22 cellular contexts compared by ENCODE assay signal in genomic region chr2:179201884-179202283, GRCh38.
DNase-seq lines count a peak whose midpoint lies in the region; ATAC-seq and TF ChIP-seq lines count a peak whose summit lies in the region.
"Had no signal": no experiment of that assay in that cellular context is flagged by ENCODE, and none has a peak within 500 bp of the region (broad histone marks: within the 10 kb centered on the region; RNA-seq: fewer than 3 reads in every experiment).

No MANE protein-coding gene starts in this region.

- no peaks in the 10 kb centered on the region for H4K20me1 ChIP-seq in mammary epithelial cell (ENCODE audit: insufficient read depth, low read length)
- H4K20me1 ChIP-seq in neural progenitor cell (ENCODE audit: low read depth), result no peaks in the 10 kb centered on the region

- dilution Hi-C loops in mammary epithelial cell (cut with HindIII; ENCODE audit: low sequenced_read_pairs), result no loop called here

- H3K79me2 ChIP-seq in mammary epithelial cell (ENCODE audit: insufficient read depth, low read length) (peaks cover 41% of the 10 kb centered on the region), neural progenitor cell (ENCODE audit: low read depth) (peaks cover 24% of the 10 kb centered on the region)

- TF ChIP-seq POLR2A in NB4 (IDR thresholded peaks at IDR 0.05; ENCODE audit: extremely low read depth, insufficient read length), result no peak

- no peak overlapping the region for H3K4me3 Mint-ChIP-seq in neural progenitor cell
- no peak overlapping the region for H3K4me3 Mint-ChIP-seq in activated naive CD4-positive, alpha-beta T cell treated with anti-CD3 and anti-CD28 coated beads, Interleukin-2, amount 10 ng/mL, durations not matched to agents 7 days and 5 days
- no peak overlapping the region for H3K4me3 Mint-ChIP-seq in CD4-positive, alpha-beta T cell
- H3K4me3 Mint-ChIP-seq: stimulated activated effector memory CD8-positive, alpha-beta T cell treated with anti-CD3 and anti-CD28 coated beads, Interleukin-12 subunit alpha, Interleukin-12 subunit beta, amount 100 ng/mL, for 72 hours had no signal

- TF ChIP-seq CTCF in NB4 (IDR thresholded peaks at IDR 0.05; ENCODE audit: low read depth, low read length) (no peak), mammary epithelial cell (conservative IDR thresholded peaks at IDR 0.05 in 1 of 2, IDR thresholded peaks at IDR 0.05 in 1 of 2; ENCODE audit: extremely low read depth in 1 of 2, insufficient read depth in 1 of 2, low read depth in 1 of 2, low read length in 2 of 2) (no peak), neural progenitor cell (IDR thresholded peaks at IDR 0.05) (no peak)
- no peak for TF ChIP-seq CTCF in CD4-positive, alpha-beta T cell (IDR thresholded peaks at IDR 0.05)

- no peak for ATAC-seq in CD4-positive, alpha-beta T cell (ENCODE audit: poor library complexity)
- ATAC-seq: gastrocnemius medialis; stimulated activated effector memory CD8-positive, alpha-beta T cell treated with anti-CD3 and anti-CD28 coated beads, Interleukin-12 subunit alpha, Interleukin-12 subunit beta, amount 100 ng/mL, for 72 hours had no signal

- H3K27me3 ChIP-seq in mammary epithelial cell (ENCODE audit: insufficient read depth, low read length) (no peaks in the 10 kb centered on the region), neural progenitor cell (no peaks in the 10 kb centered on the region)
- no peaks in the 10 kb centered on the region for H3K27me3 ChIP-seq in CD4-positive, alpha-beta T cell (ENCODE audit: control insufficient read depth, insufficient read depth, low read length)
- H3K27me3 ChIP-seq: gastrocnemius medialis, thyroid gland had no signal

- H3K4me3 ChIP-seq in NB4 (ENCODE audit: low read depth, low read length) (no peak overlapping the region), mammary epithelial cell (replicated peaks in 1 of 3; ENCODE audit: insufficient read depth in 1 of 3, low read depth in 2 of 3, low read length in 3 of 3) (no peak overlapping the region), neural progenitor cell (no peak overlapping the region)
- H3K4me3 ChIP-seq: gastrocnemius medialis, thyroid gland had no signal

- no peaks in the 10 kb centered on the region for H3K9me3 ChIP-seq in mammary epithelial cell (replicated peaks; ENCODE audit: insufficient read depth, low read length)
- H3K9me3 ChIP-seq in neural progenitor cell (ENCODE audit: low read depth), result no peaks in the 10 kb centered on the region
- peaks cover 5% of the 10 kb centered on the region for H3K9me3 ChIP-seq in CD4-positive, alpha-beta T cell (ENCODE audit: control insufficient read depth, low read length)
- H3K9me3 ChIP-seq: gastrocnemius medialis, thyroid gland had no signal

- no peak overlapping the region for H2AFZ ChIP-seq in mammary epithelial cell (ENCODE audit: low read depth, low read length)
- H2AFZ ChIP-seq in neural progenitor cell (replicated peaks), result no peak overlapping the region

- CTCF ChIA-PET in mammary epithelial cell (lab: Charles Lee; ENCODE audit: low non-redundant PET), result no interaction called here
- CTCF ChIA-PET in activated naive CD4-positive, alpha-beta T cell treated with anti-CD3 and anti-CD28 coated beads, Interleukin-2, amount 10 ng/mL, durations not matched to agents 7 days and 5 days (lab: Charles Lee), result no interaction called here
- CTCF ChIA-PET in CD4-positive, alpha-beta T cell (lab: Charles Lee), result no interaction called here

- no peaks in the 10 kb centered on the region for H3K4me1 Mint-ChIP-seq in neural progenitor cell
- H3K4me1 Mint-ChIP-seq in activated naive CD4-positive, alpha-beta T cell treated with anti-CD3 and anti-CD28 coated beads, Interleukin-2, amount 10 ng/mL, durations not matched to agents 7 days and 5 days, result no peaks in the 10 kb centered on the region
- no peaks in the 10 kb centered on the region for H3K4me1 Mint-ChIP-seq in CD4-positive, alpha-beta T cell (ENCODE audit: low read depth)
- H3K4me1 Mint-ChIP-seq: stimulated activated effector memory CD8-positive, alpha-beta T cell treated with anti-CD3 and anti-CD28 coated beads, Interleukin-12 subunit alpha, Interleukin-12 subunit beta, amount 100 ng/mL, for 72 hours had no signal

- in situ Hi-C loops in mammary epithelial cell (cut with MboI; ENCODE audit: low sequenced_read_pairs in 2 of 2), result no loop called here

- H3K36me3 ChIP-seq in mammary epithelial cell (ENCODE audit: insufficient read depth, low read length) (no peaks in the 10 kb centered on the region), neural progenitor cell (no peaks in the 10 kb centered on the region)
- H3K36me3 ChIP-seq: gastrocnemius medialis, thyroid gland had no signal

- no peaks in the 10 kb centered on the region for H3K27me3 Mint-ChIP-seq in neural progenitor cell (ENCODE audit: insufficient read depth, low read depth)
- H3K27me3 Mint-ChIP-seq in activated naive CD4-positive, alpha-beta T cell treated with anti-CD3 and anti-CD28 coated beads, Interleukin-2, amount 10 ng/mL, durations not matched to agents 7 days and 5 days, result no peaks in the 10 kb centered on the region
- no peaks in the 10 kb centered on the region for H3K27me3 Mint-ChIP-seq in CD4-positive, alpha-beta T cell

- H3K9ac ChIP-seq in mammary epithelial cell (ENCODE audit: insufficient read depth, low read length), result no peak overlapping the region
- H3K9ac ChIP-seq in neural progenitor cell, result no peak overlapping the region

- H3K27ac Mint-ChIP-seq in neural progenitor cell, result no peak overlapping the region
- no peak overlapping the region for H3K27ac Mint-ChIP-seq in activated naive CD4-positive, alpha-beta T cell treated with anti-CD3 and anti-CD28 coated beads, Interleukin-2, amount 10 ng/mL, durations not matched to agents 7 days and 5 days
- H3K27ac Mint-ChIP-seq in CD4-positive, alpha-beta T cell, result no peak overlapping the region
- H3K27ac Mint-ChIP-seq: stimulated activated effector memory CD8-positive, alpha-beta T cell treated with anti-CD3 and anti-CD28 coated beads, Interleukin-12 subunit alpha, Interleukin-12 subunit beta, amount 100 ng/mL, for 72 hours had no signal

- H3K4me1 ChIP-seq in mammary epithelial cell (ENCODE audit: insufficient read depth, low read length) (no peaks in the 10 kb centered on the region), neural progenitor cell (no peaks in the 10 kb centered on the region)
- H3K4me1 ChIP-seq: gastrocnemius medialis, thyroid gland had no signal

- H3F3A ChIP-seq in neural progenitor cell (ENCODE audit: low read depth), result no peaks in the 10 kb centered on the region

- POLR2A ChIA-PET in CD4-positive, alpha-beta T cell (lab: Charles Lee), result no interaction called here

- BruUV-seq in mammary epithelial cell (replicated peaks; lab: Mats Ljungman, UMichigan), result no TSS peak

- H3K27ac ChIP-seq in mammary epithelial cell (ENCODE audit: insufficient read depth, low read depth, low read length) (no peak overlapping the region), neural progenitor cell (no peak overlapping the region), substantia nigra (ENCODE audit: low read depth, low read length, poor library complexity, severe bottlenecking) (no peak overlapping the region)
- no peak overlapping the region for H3K27ac ChIP-seq in CD4-positive, alpha-beta T cell (ENCODE audit: low read depth, low read length)
- H3K27ac ChIP-seq: gastrocnemius medialis, thyroid gland had no signal

- H3K4me2 ChIP-seq in mammary epithelial cell (ENCODE audit: insufficient read depth, low read depth, low read length) (no peak overlapping the region), neural progenitor cell (no peak overlapping the region)

- WGBS in mammary epithelial cell (ENCODE audit: low coverage, missing lambda C conversion rate), result 100% methylated on average over 3 of the region's 3 CpGs

- intact Hi-C loops in mammary epithelial cell (cut with micrococcal nuclease), result no loop called here
- intact Hi-C loops in CD4-positive, alpha-beta T cell (cut with DNase I, micrococcal nuclease), result no loop called here

- peaks cover 8% of the 10 kb centered on the region for H3K36me3 Mint-ChIP-seq in neural progenitor cell
- peaks cover 3% of the 10 kb centered on the region for H3K36me3 Mint-ChIP-seq in activated naive CD4-positive, alpha-beta T cell treated with anti-CD3 and anti-CD28 coated beads, Interleukin-2, amount 10 ng/mL, durations not matched to agents 7 days and 5 days
- peaks cover 8% of the 10 kb centered on the region for H3K36me3 Mint-ChIP-seq in CD4-positive, alpha-beta T cell (ENCODE audit: low read depth)
- H3K36me3 Mint-ChIP-seq: stimulated activated effector memory CD8-positive, alpha-beta T cell treated with anti-CD3 and anti-CD28 coated beads, Interleukin-12 subunit alpha, Interleukin-12 subunit beta, amount 100 ng/mL, for 72 hours had no signal

- peaks cover 38% of the 10 kb centered on the region for H3K9me3 Mint-ChIP-seq in neural progenitor cell
- peaks cover 8% of the 10 kb centered on the region for H3K9me3 Mint-ChIP-seq in activated naive CD4-positive, alpha-beta T cell treated with anti-CD3 and anti-CD28 coated beads, Interleukin-2, amount 10 ng/mL, durations not matched to agents 7 days and 5 days
- no peaks in the 10 kb centered on the region for H3K9me3 Mint-ChIP-seq in CD4-positive, alpha-beta T cell

- peak; percentile 57 for DNase-seq in DMS53 (lab: John Stamatoyannopoulos, UW)
- DNase-seq in DMS53 treated with DMSO at 0.1 percent for 48 hours (lab: John Stamatoyannopoulos, UW; ENCODE audit: unreplicated experiment), result no peak
- DNase-seq in NB4 (ENCODE audit: low read depth), result peak; percentile 23
- DNase-seq in mammary epithelial cell, result peak; percentile 10
- DNase-seq in neural progenitor cell (ENCODE audit: low spot score), result peak; percentile 21
- no peak for DNase-seq in activated naive CD4-positive, alpha-beta T cell treated with anti-CD3 and anti-CD28 coated beads, Interleukin-2, amount 10 ng/mL, durations not matched to agents 7 days and 5 days
- DNase-seq in substantia nigra (lab: John Stamatoyannopoulos, UW), result no peak
- no peak for DNase-seq in CD4-positive, alpha-beta T cell
- DNase-seq: 8988T; activated naive CD4-positive, alpha-beta T cell treated with anti-CD3 and anti-CD28 coated beads, Interleukin-2, amount 50 U/mL, for 16 hours; C1 segment of cervical spinal cord; DMS153; gastrocnemius medialis; NCI-H1105; NCI-H2171 treated with DMSO at 0.1 percent for 48 hours; nucleus accumbens; retina; SHP77; stimulated activated CD4-positive, alpha-beta T cell treated with anti-CD3 and anti-CD28 coated beads, Interleukin-15, amount 100 ng/mL, for 24 hours; T-helper 1 cell; thyroid gland had no signal

Comparison
In these comparisons a context has a peak if more than half of its experiments do, and no peak if none do; other contexts are left out.
1. DNase-seq: peak in DMS53 (single experiment), NB4 (single experiment), mammary epithelial cell (single experiment) and neural progenitor cell (single experiment); none in DMS53 treated with DMSO at 0.1 percent for 48 hours (single experiment), activated naive CD4-positive, alpha-beta T cell treated with anti-CD3 and anti-CD28 coated beads, Interleukin-2, amount 10 ng/mL, durations not matched to agents 7 days and 5 days (single experiment), substantia nigra (0 of 49) and CD4-positive, alpha-beta T cell (0 of 10).